In the genomic region with DNA sequence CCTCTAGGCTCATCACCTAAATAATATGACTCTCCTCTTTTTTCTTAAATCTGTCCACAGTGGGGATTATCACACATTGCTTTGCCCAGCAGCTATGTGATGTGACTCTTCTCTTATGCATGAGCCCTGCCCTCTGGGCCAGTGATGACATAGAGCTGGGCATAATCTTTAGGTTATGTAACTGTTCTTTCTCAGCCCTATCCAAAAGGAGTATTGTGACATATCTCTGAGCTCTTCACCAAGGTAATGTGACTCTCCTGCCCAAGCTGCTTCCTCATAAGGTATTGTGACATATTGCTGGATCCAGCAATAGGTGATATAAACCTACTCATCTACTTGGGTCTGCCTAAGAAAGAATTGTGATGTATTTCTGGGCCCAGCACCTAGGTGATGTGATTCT, we compare ENCODE assay signal across 1 cellular context.
TF ChIP-seq lines count a peak whose summit lies in the region.

No MANE protein-coding gene starts in this region.

TF ChIP-seq in K562, 482 proteins besides CTCF, POLR2A, EP300 and RAD21:
- TF ChIP-seq JUNB (CRISPR knock-in tag; conservative IDR thresholded peaks at IDR 0.05) (no peak), CEBPB (tag; IDR thresholded peaks at IDR 0.05) (peak; percentile 33; the same call in 1 of the 2 replicates), RBM22 (IDR thresholded peaks at IDR 0.05; ENCODE audit: low read depth, low read length, poor library complexity, severe bottlenecking) (no peak)
